Comparison of ENCODE assay signal across 32 cellular contexts in the genomic region with DNA sequence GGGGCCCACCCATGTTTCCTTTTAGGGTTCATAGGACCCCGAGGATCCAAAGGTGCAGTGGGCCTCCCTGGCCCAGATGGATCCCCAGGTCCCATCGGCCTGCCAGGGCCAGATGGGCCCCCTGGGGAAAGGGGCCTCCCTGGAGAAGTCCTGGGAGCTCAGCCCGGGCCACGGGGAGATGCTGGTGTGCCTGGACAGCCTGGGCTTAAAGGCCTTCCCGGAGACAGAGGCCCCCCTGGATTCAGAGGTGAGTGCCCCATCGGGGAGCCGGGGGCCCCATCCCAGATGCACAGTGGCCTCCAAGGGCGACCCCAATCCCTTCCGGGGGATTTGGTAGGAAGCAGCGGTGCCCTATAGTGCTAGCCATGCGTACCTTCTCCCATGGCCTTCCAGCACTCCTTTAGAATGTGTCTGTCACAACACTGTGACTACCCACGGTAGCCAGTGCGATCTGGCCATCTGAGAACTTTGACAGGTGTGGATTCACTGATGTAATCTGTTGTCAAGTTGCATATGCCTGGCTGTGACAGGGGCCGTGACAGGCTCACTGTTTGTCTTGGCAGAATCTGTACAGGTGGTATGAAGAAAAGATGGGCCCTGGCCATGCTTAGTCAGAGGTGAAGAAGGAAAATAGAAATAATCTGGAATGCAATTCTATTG.
DNase-seq lines count a peak whose midpoint lies in the region; ATAC-seq, FAIRE-seq and TF ChIP-seq lines count a peak whose summit lies in the region.
"Had no signal": no experiment of that assay in that cellular context is flagged by ENCODE, and none has a peak within 500 bp of the region (broad histone marks: within the 10 kb centered on the region; RNA-seq: fewer than 3 reads in every experiment).

No MANE protein-coding gene starts in this region.

- peak overlapping the region; percentile 71 for H3K27ac Mint-ChIP-seq in MCF 10A (ENCODE audit: low read depth, unreplicated experiment)
- no peak overlapping the region for H3K27ac Mint-ChIP-seq in activated CD4-positive, alpha-beta T cell treated with anti-CD3 and anti-CD28 coated beads, Interleukin-2, amount 10 ng/mL, durations not matched to agents 7 days and 5 days
- no peak overlapping the region for H3K27ac Mint-ChIP-seq in activated CD8-positive, alpha-beta T cell treated with anti-CD3 and anti-CD28 coated beads for 36 hours
- H3K27ac Mint-ChIP-seq: activated naive CD4-positive, alpha-beta T cell treated with anti-CD3 and anti-CD28 coated beads, Interleukin-2, amount 10 ng/mL, durations not matched to agents 7 days and 5 days; immature natural killer cell; mesothelial cell of epicardium; nephron had no signal

- no peak overlapping the region for H3K9ac ChIP-seq in kidney (ENCODE audit: low read length in 2 of 2)

- H3K9me3 Mint-ChIP-seq in MCF 10A (ENCODE audit: unreplicated experiment) = no peaks in the 10 kb centered on the region
- peaks cover 3% of the 10 kb centered on the region for H3K9me3 Mint-ChIP-seq in activated CD4-positive, alpha-beta T cell treated with anti-CD3 and anti-CD28 coated beads, Interleukin-2, amount 10 ng/mL, durations not matched to agents 7 days and 5 days
- H3K9me3 Mint-ChIP-seq in activated CD8-positive, alpha-beta T cell treated with anti-CD3 and anti-CD28 coated beads for 36 hours = no peaks in the 10 kb centered on the region
- H3K9me3 Mint-ChIP-seq: immature natural killer cell, mesothelial cell of epicardium, nephron had no signal

- no TSS peak for BruUV-seq in MCF 10A (replicated peaks; lab: Mats Ljungman, UMichigan)

- H3K27me3 Mint-ChIP-seq in MCF 10A (ENCODE audit: insufficient read depth, unreplicated experiment) = no peaks in the 10 kb centered on the region
- peaks cover 7% of the 10 kb centered on the region for H3K27me3 Mint-ChIP-seq in activated CD4-positive, alpha-beta T cell treated with anti-CD3 and anti-CD28 coated beads, Interleukin-2, amount 10 ng/mL, durations not matched to agents 7 days and 5 days
- H3K27me3 Mint-ChIP-seq in activated CD8-positive, alpha-beta T cell treated with anti-CD3 and anti-CD28 coated beads for 36 hours = peaks cover 12% of the 10 kb centered on the region

- intact Hi-C loops in MCF 10A (cut with micrococcal nuclease) = no loop called here
- intact Hi-C loops in breast epithelium (cut with DNase I; ENCODE audit: low total_unique reads) = no loop called here
- intact Hi-C loops in kidney (cut with DNase I) = no loop called here
- intact Hi-C loops in tibial artery (cut with DNase I; ENCODE audit: low total_unique reads) = loop anchor here (10.0 kb wide), 1 partner anchor 92 kb away; the partner anchor contains the start of gene RAB20
- intact Hi-C loops in activated CD8-positive, alpha-beta T cell treated with anti-CD3 and anti-CD28 coated beads for 36 hours (cut with micrococcal nuclease) = no loop called here

- H3K4me3 Mint-ChIP-seq in MCF 10A (ENCODE audit: unreplicated experiment) = no peak overlapping the region
- H3K4me3 Mint-ChIP-seq in activated CD4-positive, alpha-beta T cell treated with anti-CD3 and anti-CD28 coated beads, Interleukin-2, amount 10 ng/mL, durations not matched to agents 7 days and 5 days = no peak overlapping the region
- H3K4me3 Mint-ChIP-seq in activated CD8-positive, alpha-beta T cell treated with anti-CD3 and anti-CD28 coated beads for 36 hours = no peak overlapping the region
- H3K4me3 Mint-ChIP-seq: activated naive CD4-positive, alpha-beta T cell treated with anti-CD3 and anti-CD28 coated beads, Interleukin-2, amount 10 ng/mL, durations not matched to agents 7 days and 5 days; immature natural killer cell; mesothelial cell of epicardium; nephron had no signal

- no peak for ATAC-seq in activated CD8-positive, alpha-beta T cell treated with anti-CD3 and anti-CD28 coated beads for 36 hours
- ATAC-seq: A549, left lobe of liver, Right ventricle myocardium inferior, sciatic nerve had no signal

- no peak for TF ChIP-seq POLR2A in breast epithelium (IDR thresholded peaks at IDR 0.05)

- H3K36me3 Mint-ChIP-seq in MCF 10A (ENCODE audit: insufficient read depth, unreplicated experiment) = peaks cover 6% of the 10 kb centered on the region
- no peaks in the 10 kb centered on the region for H3K36me3 Mint-ChIP-seq in activated CD4-positive, alpha-beta T cell treated with anti-CD3 and anti-CD28 coated beads, Interleukin-2, amount 10 ng/mL, durations not matched to agents 7 days and 5 days (ENCODE audit: low read depth)
- H3K36me3 Mint-ChIP-seq in activated CD8-positive, alpha-beta T cell treated with anti-CD3 and anti-CD28 coated beads for 36 hours (ENCODE audit: low read depth) = no peaks in the 10 kb centered on the region
- H3K36me3 Mint-ChIP-seq: activated naive CD4-positive, alpha-beta T cell treated with anti-CD3 and anti-CD28 coated beads, Interleukin-2, amount 10 ng/mL, durations not matched to agents 7 days and 5 days; immature natural killer cell had no signal

- H3K4me3 ChIP-seq in breast epithelium (no peak overlapping the region), kidney (ENCODE audit: low read length in 2 of 2) (no peak overlapping the region), tibial artery (no peak overlapping the region)
- H3K4me3 ChIP-seq: A549, cardiac muscle cell, esophagus squamous epithelium, transverse colon had no signal

- no peak for TF ChIP-seq CTCF in MCF 10A (IDR thresholded peaks at IDR 0.05; ENCODE audit: unreplicated experiment)
- no peak for TF ChIP-seq CTCF in breast epithelium (IDR thresholded peaks at IDR 0.05)
- TF ChIP-seq CTCF in kidney (IDR thresholded peaks at IDR 0.05; ENCODE audit: borderline replicate concordance, extremely low read depth, insufficient read depth) = no peak
- TF ChIP-seq CTCF in tibial artery (IDR thresholded peaks at IDR 0.05) = no peak
- TF ChIP-seq CTCF in activated CD8-positive, alpha-beta T cell treated with anti-CD3 and anti-CD28 coated beads for 36 hours (IDR thresholded peaks at IDR 0.05) = no peak

- CTCF ChIA-PET in MCF 10A (lab: Yijun Ruan, JAX) = interaction anchor here (0.9 kb wide), 1 partner anchor 28 kb away, joined by 6 read pairs; no protein-coding TSS in a partner anchor
- CTCF ChIA-PET in activated CD4-positive, alpha-beta T cell treated with anti-CD3 and anti-CD28 coated beads, Interleukin-2, amount 10 ng/mL, durations not matched to agents 7 days and 5 days (lab: Charles Lee) = interaction anchor here (0.5 kb wide), 1 partner anchor 382 kb away, joined by 3 read pairs; no protein-coding TSS in a partner anchor
- CTCF ChIA-PET in activated CD8-positive, alpha-beta T cell treated with anti-CD3 and anti-CD28 coated beads for 36 hours (lab: Charles Lee) = no interaction called here

- H3K9me3 ChIP-seq in breast epithelium (no peaks in the 10 kb centered on the region), kidney (ENCODE audit: control insufficient read depth in 1 of 2, low read length in 2 of 2) (no peaks in the 10 kb centered on the region), tibial artery (no peaks in the 10 kb centered on the region)
- H3K9me3 ChIP-seq: A549, esophagus squamous epithelium, transverse colon had no signal

- POLR2A ChIA-PET in MCF 10A (lab: Yijun Ruan, JAX) = no interaction called here
- POLR2A ChIA-PET in activated CD4-positive, alpha-beta T cell treated with anti-CD3 and anti-CD28 coated beads, Interleukin-2, amount 10 ng/mL, durations not matched to agents 7 days and 5 days (lab: Charles Lee) = no interaction called here
- POLR2A ChIA-PET in activated CD8-positive, alpha-beta T cell treated with anti-CD3 and anti-CD28 coated beads for 36 hours (lab: Charles Lee) = no interaction called here

- no peak for FAIRE-seq in kidney (lab: Jason Lieb, UNC)
- FAIRE-seq: A549, frontal cortex, GM12892 had no signal

- H3K4me1 ChIP-seq in breast epithelium (no peaks in the 10 kb centered on the region), kidney (ENCODE audit: control insufficient read depth in 1 of 2, insufficient read depth in 1 of 2, low read depth in 1 of 2, low read length in 2 of 2) (peaks cover 8% of the 10 kb centered on the region in 2 donors), tibial artery (peaks cover 0 to 12% (median 5%) of the 10 kb centered on the region in 4 donors)
- H3K4me1 ChIP-seq: A549, transverse colon had no signal

- H3K27ac ChIP-seq in breast epithelium (no peak overlapping the region), kidney (ENCODE audit: low read depth in 2 of 2, low read length in 2 of 2) (no peak overlapping the region), tibial artery (peak overlapping the region; percentile 42 to 44)
- H3K27ac ChIP-seq: A549, cardiac muscle cell, esophagus squamous epithelium, transverse colon had no signal

- H3K36me3 ChIP-seq in breast epithelium (no peaks in the 10 kb centered on the region), kidney (ENCODE audit: control insufficient read depth in 1 of 2, insufficient read depth in 2 of 2, low read length in 2 of 2) (peaks cover 27 to 56% of the 10 kb centered on the region in 2 donors), tibial artery (peaks cover 72 to 95% (median 87%) of the 10 kb centered on the region in 3 donors)

- no peaks in the 10 kb centered on the region for H3K4me1 Mint-ChIP-seq in MCF 10A (ENCODE audit: insufficient read depth, unreplicated experiment)
- H3K4me1 Mint-ChIP-seq in activated CD4-positive, alpha-beta T cell treated with anti-CD3 and anti-CD28 coated beads, Interleukin-2, amount 10 ng/mL, durations not matched to agents 7 days and 5 days = no peaks in the 10 kb centered on the region
- H3K4me1 Mint-ChIP-seq in activated CD8-positive, alpha-beta T cell treated with anti-CD3 and anti-CD28 coated beads for 36 hours (ENCODE audit: low read depth) = peaks cover 3% of the 10 kb centered on the region
- H3K4me1 Mint-ChIP-seq: mesothelial cell of epicardium had no signal

- DNase-seq in MCF 10A (ENCODE audit: unreplicated experiment) (no peak), breast epithelium (ENCODE audit: low spot score in 2 of 2) (no peak), NCI-H2029 treated with DMSO at 0.1 percent for 48 hours (lab: John Stamatoyannopoulos, UW) (peak; percentile 52), kidney (peak; percentile 76), tibial artery (no peak), MV-4-11 (lab: John Stamatoyannopoulos, UW) (no peak)
- DNase-seq in activated CD4-positive, alpha-beta T cell treated with anti-CD3 and anti-CD28 coated beads, Interleukin-2, amount 10 ng/mL, durations not matched to agents 7 days and 5 days = no peak
- DNase-seq in activated CD8-positive, alpha-beta T cell treated with anti-CD3 and anti-CD28 coated beads for 36 hours = no peak
- DNase-seq: activated CD4-positive, CD25-positive, alpha-beta regulatory T cell treated with anti-CD3 and anti-CD28 coated beads, Interleukin-2, amount 50 U/mL, for 72 hours; activated naive CD4-positive, alpha-beta T cell treated with anti-CD3 and anti-CD28 coated beads, Interleukin-2, amount 10 ng/mL, durations not matched to agents 7 days and 5 days; activated T-cell treated with anti-CD3 and anti-CD28 coated beads, Interleukin-2, amount 50 U/mL, for 48 hours; amygdala; cortex of kidney; DND-41; esophagus squamous epithelium; HCEC 1CT; hippocampal formation; immature natural killer cell; Kasumi-1; NCI-H1048; NCI-H187; stimulated activated CD4-positive, alpha-beta T cell treated with anti-CD3 and anti-CD28 coated beads, Interleukin-15, amount 100 ng/mL, for 24 hours; transverse colon had no signal

- H3K27me3 ChIP-seq in breast epithelium = no peaks in the 10 kb centered on the region
- H3K27me3 ChIP-seq in tibial artery = no peaks in the 10 kb centered on the region
- H3K27me3 ChIP-seq: cardiac muscle cell, esophagus squamous epithelium, transverse colon had no signal

Comparison
In these comparisons a context has a peak if more than half of its experiments do, and no peak if none do; other contexts are left out.
1. DNase-seq: peak in NCI-H2029 treated with DMSO at 0.1 percent for 48 hours (single experiment) and kidney (single experiment); none in MCF 10A (single experiment), breast epithelium (0 of 2), tibial artery (0 of 2), activated CD4-positive, alpha-beta T cell treated with anti-CD3 and anti-CD28 coated beads, Interleukin-2, amount 10 ng/mL, durations not matched to agents 7 days and 5 days (single experiment), activated CD8-positive, alpha-beta T cell treated with anti-CD3 and anti-CD28 coated beads for 36 hours (single experiment) and MV-4-11 (single experiment).
2. H3K27ac ChIP-seq: peak in tibial artery (2 of 2); none in breast epithelium (0 of 2) and kidney (0 of 2).